In genomic region chrX:13937370-13938052, GRCh38 we compare ENCODE assay signal across 8 cellular contexts.
A peak's percentile ranks its signal among the peaks of the same experiment; 100 is the strongest.
DNase-seq lines count a peak whose midpoint lies in the region; ATAC-seq and TF ChIP-seq lines count a peak whose summit lies in the region.

No MANE protein-coding gene starts in this region.

- peak overlapping the region; percentile 71 to 91 (median 80) for H3K27ac ChIP-seq in tibial nerve

- H3K27me3 ChIP-seq in tibial nerve = peaks cover 0 to 15% of the 10 kb centered on the region in 2 donors

- H3K9me3 Mint-ChIP-seq in CD14-positive monocyte (peaks cover 0 to 7% (median 0%) of the 10 kb centered on the region in 7 donors), IgD-negative memory B cell (no peaks in the 10 kb centered on the region)

- H3K36me3 Mint-ChIP-seq in CD14-positive monocyte = no peaks in the 10 kb centered on the region
- no peaks in the 10 kb centered on the region for H3K36me3 Mint-ChIP-seq in IgD-negative memory B cell

- TF ChIP-seq POLR2A in lower leg skin (IDR thresholded peaks at IDR 0.05) = no peak
- TF ChIP-seq POLR2A in tibial nerve (IDR thresholded peaks at IDR 0.05) = no peak

- intact Hi-C loops in CD14-positive monocyte (cut with micrococcal nuclease) = no loop called here
- intact Hi-C loops in lower leg skin (cut with DNase I; ENCODE audit: low total_unique reads) = no loop called here

- H3K4me1 Mint-ChIP-seq in CD14-positive monocyte (peaks cover 17% of the 10 kb centered on the region), IgD-negative memory B cell (peaks cover 3 to 11% (median 4%) of the 10 kb centered on the region in 3 donors)

- ATAC-seq in GM19455 (IDR thresholded peaks at IDR 0.05; ENCODE audit: unreplicated experiment) (no peak), HG02798 (IDR thresholded peaks at IDR 0.05; ENCODE audit: poor library complexity, unreplicated experiment) (no peak)

- peak overlapping the region; percentile 78 to 91 for H3K4me3 Mint-ChIP-seq in CD14-positive monocyte
- peak overlapping the region; percentile 19 to 90 (median 70) for H3K4me3 Mint-ChIP-seq in IgD-negative memory B cell

- peak in 1 of 2 donors; percentile 47 for TF ChIP-seq EP300 in tibial nerve (IDR thresholded peaks at IDR 0.05)

- H3K27ac Mint-ChIP-seq in CD14-positive monocyte = no peak overlapping the region
- H3K27ac Mint-ChIP-seq in IgD-negative memory B cell = no peak overlapping the region

- H3K36me3 ChIP-seq in tibial nerve = no peaks in the 10 kb centered on the region

- TF ChIP-seq CTCF in CD14-positive monocyte (IDR thresholded peaks at IDR 0.05) (no peak), cardiac fibroblast (IDR thresholded peaks at IDR 0.05; ENCODE audit: low read depth, low read length) (no peak), lower leg skin (IDR thresholded peaks at IDR 0.05) (no peak), tibial nerve (IDR thresholded peaks at IDR 0.05) (no peak)

- WGBS in lower leg skin, 2 donors = 9 to 18% methylated on average over 26 to 27 of the region's 27 CpGs
- 10 to 17% methylated on average over 17 to 27 of the region's 27 CpGs for WGBS in tibial nerve, 2 donors

- H3K4me3 ChIP-seq in cardiac fibroblast (replicated peaks in 1 of 2; ENCODE audit: low read depth in 2 of 2, low read length in 2 of 2) = peak overlapping the region; percentile 52 to 58
- H3K4me3 ChIP-seq in lower leg skin (ENCODE audit: low read depth, poor library complexity, severe bottlenecking) = peak overlapping the region; percentile 25
- H3K4me3 ChIP-seq in tibial nerve = peak overlapping the region; percentile 48 to 67 (median 50)

- DNase-seq in CD14-positive monocyte (ENCODE audit: low spot score) = no peak
- DNase-seq in cardiac fibroblast (ENCODE audit: low read depth in 2 of 2) = peak; percentile 30 to 45
- no peak for DNase-seq in lower leg skin (ENCODE audit: low spot score in 2 of 2)
- DNase-seq in tibial nerve (ENCODE audit: low spot score in 2 of 2) = no peak
- no peak for DNase-seq in HT-29 (ENCODE audit: low spot score)

- H3K27me3 Mint-ChIP-seq in CD14-positive monocyte (ENCODE audit: low read depth in 3 of 3) (peaks cover 6 to 55% (median 18%) of the 10 kb centered on the region in 3 donors), IgD-negative memory B cell (peaks cover 47% of the 10 kb centered on the region)

- H3K9me3 ChIP-seq in tibial nerve = no peaks in the 10 kb centered on the region

- H3K4me1 ChIP-seq in tibial nerve = peaks cover 0 to 12% (median 0%) of the 10 kb centered on the region in 4 donors

Comparison
In these comparisons a context has a peak if more than half of its experiments do, and no peak if none do; other contexts are left out.
1. DNase-seq: peak in cardiac fibroblast (2 of 2); none in CD14-positive monocyte (single experiment), lower leg skin (0 of 2), tibial nerve (0 of 2) and HT-29 (single experiment).
2. Peak in every context shown above with its lines, with median percentiles within 50 percentile points of each other: H3K4me3 ChIP-seq.